ENCODE assay signal across 27 cellular contexts in genomic region chr6:102415891-102416290, GRCh38.
"Had no signal": no experiment of that assay in that cellular context is flagged by ENCODE, and none has a peak within 500 bp of the region (broad histone marks: within the 10 kb centered on the region; RNA-seq: fewer than 3 reads in every experiment).

No MANE protein-coding gene starts in this region.

- FAIRE-seq: small intestine, urothelium cell line had no signal

- ATAC-seq: naive thymus-derived CD8-positive, alpha-beta T cell; natural killer cell treated with Interleukin-12 subunit alpha and Interleukin-12 subunit beta and Interleukin-15 and Interleukin-18, amount 100 ng/mL, for 72 hours; psoas muscle; right cardiac atrium; right lobe of liver; stimulated activated effector memory CD8-positive, alpha-beta T cell treated with anti-CD3 and anti-CD28 coated beads, Interleukin-12 subunit alpha, Interleukin-12 subunit beta, amount 100 ng/mL, for 72 hours; stimulated activated naive B cell treated with anti-CD40 and anti-IgM and Interleukin-4, amounts not matched to agents 10 μg/mL and 1 μg/mL and 100 μg/mL, for 72 hours had no signal

- H2AFZ ChIP-seq: parathyroid adenoma had no signal

- H3K27ac ChIP-seq: neutrophil, parathyroid adenoma, psoas muscle, right lobe of liver, sigmoid colon, stomach, thoracic aorta, thyroid gland, tibial nerve, upper lobe of left lung, vagina had no signal

- H3K79me2 ChIP-seq: parathyroid adenoma had no signal

- H3K4me3 ChIP-seq: psoas muscle, right lobe of liver, sigmoid colon, stomach, thoracic aorta, thyroid gland, tibial nerve, upper lobe of left lung, vagina had no signal

- DNase-seq: naive thymus-derived CD8-positive, alpha-beta T cell; nephron progenitor cell; nucleus accumbens; posterior cingulate gyrus; psoas muscle; right cardiac atrium; right lobe of liver; sigmoid colon; small intestine; stimulated activated CD4-positive, alpha-beta T cell treated with anti-CD3 and anti-CD28 coated beads, Interleukin-15, amount 100 ng/mL, for 24 hours; stimulated activated CD4-positive, alpha-beta T cell treated with anti-CD3 and anti-CD28 coated beads, Interleukin-2, amount 100 ng/mL, for 24 hours; stimulated activated CD4-positive, alpha-beta T cell treated with anti-CD3 and anti-CD28 coated beads, Interleukin-2, amount 100 ng/mL, for 48 hours; stimulated activated CD4-positive, alpha-beta T cell treated with anti-CD3 and anti-CD28 coated beads, Interleukin-4, amount 100 ng/mL, for 24 hours; stimulated activated naive B cell treated with anti-CD40 and anti-IgM and Interleukin-4, amounts not matched to agents 10 μg/mL and 1 μg/mL and 100 μg/mL, for 72 hours; stimulated activated naive CD4-positive, alpha-beta T cell treated with Interleukin-2 at 50 U/mL for 16 hours; stomach; thyroid gland; trophoblast cell; upper lobe of left lung had no signal

- H3K4me1 ChIP-seq: parathyroid adenoma, psoas muscle, right lobe of liver, stomach, thyroid gland, tibial nerve, upper lobe of left lung, vagina had no signal

- H3K36me3 ChIP-seq: neutrophil, right lobe of liver, sigmoid colon, stomach, thoracic aorta, thyroid gland, tibial nerve, upper lobe of left lung, vagina had no signal

- H3K9ac ChIP-seq: parathyroid adenoma had no signal

- H3K9me3 ChIP-seq: neutrophil, psoas muscle, right lobe of liver, sigmoid colon, thoracic aorta, thyroid gland, tibial nerve, upper lobe of left lung, vagina had no signal

- H3K27me3 ChIP-seq: neutrophil, right lobe of liver, sigmoid colon, stomach, thyroid gland, tibial nerve, upper lobe of left lung, vagina had no signal
